In the genomic region with DNA sequence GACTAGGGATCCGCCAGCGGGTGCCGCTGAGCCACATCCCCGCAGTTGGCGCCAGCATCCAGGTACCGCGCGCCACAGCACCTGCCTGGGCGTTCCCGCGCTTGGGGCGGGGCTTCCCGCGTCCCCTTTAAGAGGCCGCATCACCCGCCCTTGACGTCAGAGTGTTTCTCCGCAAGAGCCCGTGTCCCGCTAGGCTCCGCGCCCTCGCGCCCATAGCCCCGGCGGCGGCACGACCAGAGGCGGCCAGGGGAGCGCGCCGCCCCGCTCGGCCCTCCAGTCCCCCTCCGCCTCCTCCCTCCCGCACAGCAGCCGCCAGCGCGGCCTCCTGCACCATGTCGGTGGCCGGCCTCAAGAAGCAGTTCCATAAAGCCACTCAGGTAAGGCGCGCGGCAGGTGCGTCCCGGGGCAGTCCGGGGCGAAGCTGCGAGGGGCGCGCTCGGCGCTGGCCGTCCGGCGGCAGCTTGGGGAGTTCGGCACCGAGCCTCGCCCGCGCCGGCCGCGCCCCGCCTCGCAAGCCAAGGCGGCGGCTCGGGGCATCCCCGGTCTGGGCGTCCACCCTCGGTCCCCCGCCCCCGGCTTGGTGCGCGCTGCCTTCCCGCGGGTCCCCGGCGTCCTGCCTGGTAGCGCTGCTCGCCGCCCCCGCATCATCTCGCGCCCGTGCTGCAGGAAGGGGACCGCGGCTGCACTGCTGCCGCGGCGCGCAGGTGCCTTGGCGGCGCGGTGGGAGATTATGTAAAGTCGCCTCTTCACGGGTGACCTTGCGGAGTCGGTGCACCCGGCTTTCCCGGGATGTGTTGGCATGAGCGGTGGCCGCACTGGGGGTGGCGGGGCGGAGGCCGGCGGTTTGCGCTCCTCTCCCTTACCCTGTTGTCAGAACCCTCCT, we compare ENCODE assay signal across 9 cellular contexts. TPM values are rescaled to one million over a fixed set of nuclear protein-coding genes. Genes with fewer than 3 reads are reported as not detected.
DNase-seq lines count a peak whose midpoint lies in the region; ATAC-seq, FAIRE-seq and TF ChIP-seq lines count a peak whose summit lies in the region.
"Had no signal": no experiment of that assay in that cellular context is flagged by ENCODE, and none has a peak within 500 bp of the region (broad histone marks: within the 10 kb centered on the region; RNA-seq: fewer than 3 reads in every experiment).

TSS of gene SH3GL2 (plus strand) at position 156 of the 883 bp plus-strand sequence.

- H3K18ac ChIP-seq in H9 (ENCODE audit: insufficient read length, low read depth, low read length), result peak within 1 kb of the TSS; percentile 82

- peaks cover 0 to 4% of the 10 kb centered on the region in 2 experiments; a peak in 2 of 4 replicates for H3K4me1 Mint-ChIP-seq in H9
- H3K4me1 Mint-ChIP-seq in astrocyte (ENCODE audit: low read depth, unreplicated experiment), result no peaks in the 10 kb centered on the region

- no peak for TF ChIP-seq POLR2A in gastrocnemius medialis (IDR thresholded peaks at IDR 0.05)

- H3K9me3 ChIP-seq in H9 (ENCODE audit: control insufficient read depth, low read depth, low read length) (no peaks in the 10 kb centered on the region), astrocyte (ENCODE audit: insufficient read depth, low read depth, low read length) (no peaks in the 10 kb centered on the region), iPS DF 6.9 (ENCODE audit: control insufficient read depth, insufficient read depth, low read length) (no peaks in the 10 kb centered on the region), gastrocnemius medialis (no peaks in the 10 kb centered on the region)

- no peak within 1 kb of the TSS for H3K27ac Mint-ChIP-seq in H9
- peak within 1 kb of the TSS; percentile 11 for H3K27ac Mint-ChIP-seq in astrocyte (ENCODE audit: unreplicated experiment)

- no peak within 1 kb of the TSS for H3K23ac ChIP-seq in H9 (ENCODE audit: insufficient read length, low read depth, low read length)

- no peak within 1 kb of the TSS for H4K5ac ChIP-seq in H9 (ENCODE audit: insufficient read length, low read depth, low read length)

- intact Hi-C loops in gastrocnemius medialis (cut with DNase I; ENCODE audit: low total_unique reads), result no loop called here

- H3K79me1 ChIP-seq in H9 (ENCODE audit: insufficient read depth, low read depth, low read length, poor library complexity, severe bottlenecking), result no peaks in the 10 kb centered on the region

- no peak within 1 kb of the TSS for H4K91ac ChIP-seq in H9 (ENCODE audit: insufficient read length, low read depth, low read length)

- H3K4me2 ChIP-seq in H9 (ENCODE audit: insufficient read depth, insufficient read length, low read length), result peak within 1 kb of the TSS; percentile 71
- H3K4me2 ChIP-seq in astrocyte (ENCODE audit: low read length), result peak within 1 kb of the TSS; percentile 84

- H4K20me1 ChIP-seq in H9 (ENCODE audit: control insufficient read depth, insufficient read depth, insufficient read length) (no peaks in the 10 kb centered on the region), astrocyte (ENCODE audit: insufficient read depth, low read length) (no peaks in the 10 kb centered on the region)

- peak within 1 kb of the TSS; percentile 44 for H3K4me3 ChIP-seq in astrocyte (ENCODE audit: insufficient read depth, low read depth, low read length)
- H3K4me3 ChIP-seq in iPS DF 6.9 (ENCODE audit: low read length), result peak within 1 kb of the TSS; percentile 49; the same call in 1 of the 2 replicates
- H3K4me3 ChIP-seq in gastrocnemius medialis, result peak within 1 kb of the TSS; percentile 17 to 32 (median 32)

- H2AK5ac ChIP-seq in H9 (ENCODE audit: insufficient read length, low read length), result no peak within 1 kb of the TSS

- no peak within 1 kb of the TSS for H3K27ac ChIP-seq in H9 (ENCODE audit: insufficient read length, low read depth, low read length)
- no peak within 1 kb of the TSS for H3K27ac ChIP-seq in astrocyte (ENCODE audit: low read depth, low read length)
- no peak within 1 kb of the TSS for H3K27ac ChIP-seq in iPS DF 6.9 (ENCODE audit: low read length)
- no peak within 1 kb of the TSS for H3K27ac ChIP-seq in gastrocnemius medialis

- no peak within 1 kb of the TSS for H2AFZ ChIP-seq in H9 (ENCODE audit: low read length)
- H2AFZ ChIP-seq in astrocyte (ENCODE audit: low read depth, low read length), result peak within 1 kb of the TSS; percentile 80

- TF ChIP-seq CTCF in H9 (conservative IDR thresholded peaks at IDR 0.05), result no peak
- TF ChIP-seq CTCF in astrocyte (IDR thresholded peaks at IDR 0.05; ENCODE audit: insufficient read depth, low read depth, low read length), result no peak
- TF ChIP-seq CTCF in gastrocnemius medialis (IDR thresholded peaks at IDR 0.05 in 4 of 5, conservative IDR thresholded peaks at IDR 0.05 in 1 of 5), result no peak

- H3K27me3 ChIP-seq in H9 (ENCODE audit: insufficient read depth, low read length), result peaks cover 10% of the 10 kb centered on the region; the same call in 1 of the 2 replicates
- peaks cover 50% of the 10 kb centered on the region for H3K27me3 ChIP-seq in astrocyte (ENCODE audit: insufficient read depth, low read length)
- peaks cover 8% of the 10 kb centered on the region; the same call in 1 of the 2 replicates for H3K27me3 ChIP-seq in iPS DF 6.9 (ENCODE audit: control insufficient read depth, insufficient read depth, low read length)
- H3K27me3 ChIP-seq in gastrocnemius medialis, result peaks cover 27 to 51% (median 28%) of the 10 kb centered on the region in 3 donors

- no peak within 1 kb of the TSS for H2BK15ac ChIP-seq in H9 (ENCODE audit: low read depth, low read length)

- peaks cover 7% of the 10 kb centered on the region for H3K23me2 ChIP-seq in H9 (ENCODE audit: insufficient read length, low read depth, low read length, poor library complexity, severe bottlenecking)

- peak; percentile 8 for DNase-seq in DMS114 treated with DMSO at 0.1 percent for 48 hours (lab: John Stamatoyannopoulos, UW; ENCODE audit: unreplicated experiment)
- DNase-seq in H9, result peak; percentile 94
- peak; percentile 65 for DNase-seq in NCI-H2107 treated with DMSO at 0.1 percent for 48 hours (lab: John Stamatoyannopoulos, UW; ENCODE audit: unreplicated experiment)
- peak; percentile 10 for DNase-seq in astrocyte (ENCODE audit: low read depth)
- DNase-seq in iPS DF 6.9 (ENCODE audit: low read depth, low spot score), result peak; percentile 70
- DNase-seq in gastrocnemius medialis, result no peak
- DNase-seq in GOT3 (lab: John Stamatoyannopoulos, UW), result no peak

- no peak within 1 kb of the TSS for H4K8ac ChIP-seq in H9 (replicated peaks; ENCODE audit: insufficient read length, low read depth, low read length)

- H3K14ac ChIP-seq in H9 (ENCODE audit: insufficient read depth, low read length), result peak within 1 kb of the TSS; percentile 90

- no peak within 1 kb of the TSS for H3K4ac ChIP-seq in H9 (ENCODE audit: low read depth, low read length)

- H3K79me2 ChIP-seq in H9 (ENCODE audit: insufficient read depth, low read length) (no peaks in the 10 kb centered on the region), astrocyte (ENCODE audit: insufficient read depth, low read length) (no peaks in the 10 kb centered on the region)

- no peak within 1 kb of the TSS for H2BK5ac ChIP-seq in H9 (ENCODE audit: insufficient read length, low read length)

- no peak for FAIRE-seq in astrocyte (lab: Jason Lieb, UNC)

- H3K4me3 Mint-ChIP-seq in H9 (peak within 1 kb of the TSS; percentile 77 to 87), astrocyte (ENCODE audit: unreplicated experiment) (peak within 1 kb of the TSS; percentile 79)

- H3K36me3 ChIP-seq in astrocyte (ENCODE audit: insufficient read depth, low read length), result no peaks in the 10 kb centered on the region
- no peaks in the 10 kb centered on the region for H3K36me3 ChIP-seq in iPS DF 6.9 (ENCODE audit: control insufficient read depth, insufficient read depth, low read length)
- H3K36me3 ChIP-seq in gastrocnemius medialis, result no peaks in the 10 kb centered on the region

- H3K4me1 ChIP-seq in H9 (ENCODE audit: insufficient read depth, low read length) (no peaks in the 10 kb centered on the region; the same call in 1 of the 2 replicates), astrocyte (ENCODE audit: insufficient read depth, low read length) (peaks cover 7% of the 10 kb centered on the region), iPS DF 6.9 (ENCODE audit: control insufficient read depth, insufficient read depth, low read length) (no peaks in the 10 kb centered on the region), gastrocnemius medialis (peaks cover 0 to 6% of the 10 kb centered on the region in 2 donors)

- H2BK20ac ChIP-seq in H9 (ENCODE audit: low read depth, low read length, poor library complexity, severe bottlenecking), result no peak within 1 kb of the TSS

- no peak for ATAC-seq in gastrocnemius medialis
- no peak for ATAC-seq in HG03025 (IDR thresholded peaks at IDR 0.05; ENCODE audit: low FRiP score, unreplicated experiment)

- H3K9me3 Mint-ChIP-seq in H9, result peaks cover 2 to 4% of the 10 kb centered on the region in 2 experiments; a peak in 4 of 5 replicates
- no peaks in the 10 kb centered on the region for H3K9me3 Mint-ChIP-seq in astrocyte (ENCODE audit: unreplicated experiment)

- H3T11ph ChIP-seq in H9 (ENCODE audit: low read length), result no peak within 1 kb of the TSS

- H3K36me3 Mint-ChIP-seq in H9 (ENCODE audit: insufficient read depth in 1 of 3, low read depth in 3 of 3) (peaks cover 0 to 4% (median 0%) of the 10 kb centered on the region in 3 experiments; a peak in 2 of 7 replicates), astrocyte (ENCODE audit: low read depth, unreplicated experiment) (no peaks in the 10 kb centered on the region)

- H2BK12ac ChIP-seq in H9 (ENCODE audit: insufficient read length, low read depth, low read length), result no peak within 1 kb of the TSS

- H3K9ac ChIP-seq in H9 (ENCODE audit: extremely low read depth, insufficient read length, low read length) (peak within 1 kb of the TSS; percentile 24), astrocyte (ENCODE audit: low read length) (no peak within 1 kb of the TSS)

- in situ Hi-C loops in gastrocnemius medialis (cut with MboI; ENCODE audit: low sequenced_read_pairs in 4 of 4), result no loop called here

- H3K27me3 Mint-ChIP-seq in H9 (ENCODE audit: low read depth) (peaks cover 65% of the 10 kb centered on the region), astrocyte (ENCODE audit: low read depth, unreplicated experiment) (peaks cover 50% of the 10 kb centered on the region)

- no peak within 1 kb of the TSS for H3K56ac ChIP-seq in H9 (ENCODE audit: insufficient read length, low read depth, low read length)

- no CpG with 5 or more reads among the region's 109 CpGs for WGBS in H9 (ENCODE audit: extremely low coverage, insufficient read length, low lambda C conversion rate)
- WGBS in iPS DF 6.9 (ENCODE audit: insufficient coverage, insufficient read length), result no CpG with 5 or more reads among the region's 109 CpGs

- no peak within 1 kb of the TSS for H2BK120ac ChIP-seq in H9 (ENCODE audit: low read depth, low read length, poor library complexity, severe bottlenecking)

RNA-seq across cellular contexts. Expression of gene SH3GL2, which starts in this region (rescaled TPM):
- 5.8 and 6.5 TPM in 2 replicates for total RNA-seq in H9 (2021)
- 0.16 TPM in 1 of 2 replicates, not detected in the other for total RNA-seq in astrocyte
- total RNA-seq in gastrocnemius medialis, result not detected
- total RNA-seq: HT1080 had no signal

Comparison
In these comparisons a context has a peak if more than half of its experiments do, and no peak if none do; other contexts are left out.
1. Peak in DNase-seq, H3K4me3 ChIP-seq and H3K4me2 ChIP-seq in astrocyte; RNA of the gene not detected or under 1 TPM.
2. DNase-seq: peak in DMS114 treated with DMSO at 0.1 percent for 48 hours (single experiment), H9 (single experiment), NCI-H2107 treated with DMSO at 0.1 percent for 48 hours (single experiment) and iPS DF 6.9 (single experiment); none in gastrocnemius medialis (0 of 2) and GOT3 (single experiment).
3. Peak in every context shown above with its lines, with median percentiles within 50 percentile points of each other: H3K4me3 ChIP-seq.